In genomic region chr17:78230996-78231931, GRCh38 we compare ENCODE assay signal across 1 cellular context.
TF ChIP-seq lines count a peak whose summit lies in the region.

Gene TMEM235 (plus strand): TSS chr17:78231631. CDS start chr17:78232024, 393 bp downstream.

TF ChIP-seq in endothelial cell of umbilical vein, 7 proteins besides CTCF, POLR2A, EP300 and RAD21 (continued from another document):
- TF ChIP-seq FOS (IDR thresholded peaks at IDR 0.05; ENCODE audit: borderline replicate concordance, insufficient read depth, low read length) (no peak), POLR2AphosphoS5 (IDR thresholded peaks at IDR 0.05; ENCODE audit: insufficient read depth, low read depth, low read length) (no peak)
